ENCODE assay signal across 30 cellular contexts in the genomic region with DNA sequence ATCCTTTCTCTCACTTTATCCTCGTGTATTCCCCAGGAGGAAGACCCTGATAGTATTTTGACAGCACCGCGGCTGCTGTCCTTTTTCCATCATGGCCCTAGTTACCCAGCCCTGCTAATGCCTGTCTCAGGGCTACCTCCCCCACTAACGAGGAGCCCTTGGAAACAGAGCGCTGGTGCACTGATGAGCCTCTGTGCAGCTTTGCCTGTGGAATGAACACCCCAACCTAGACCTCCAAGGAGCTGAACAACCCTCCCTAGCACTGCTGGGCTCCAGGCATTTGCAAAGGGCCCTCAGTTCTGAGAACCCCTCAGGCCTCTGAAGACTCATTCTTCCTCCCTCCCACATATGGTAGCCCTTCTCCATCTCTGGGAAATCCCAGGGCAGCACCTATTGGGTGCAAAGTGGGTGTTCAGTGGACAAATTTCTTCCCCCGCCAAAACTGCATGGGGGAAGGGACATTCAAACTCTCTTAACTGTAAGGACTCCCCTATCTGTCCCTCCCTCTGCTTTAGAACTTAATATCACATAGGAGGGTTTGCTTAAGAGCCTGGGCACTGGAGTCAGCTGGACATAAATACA. TPM values are rescaled to one million over a fixed set of nuclear protein-coding genes. Genes with fewer than 3 reads are reported as not detected.
DNase-seq lines count a peak whose midpoint lies in the region; ATAC-seq and TF ChIP-seq lines count a peak whose summit lies in the region.
"Had no signal": no experiment of that assay in that cellular context is flagged by ENCODE, and none has a peak within 500 bp of the region (broad histone marks: within the 10 kb centered on the region; RNA-seq: fewer than 3 reads in every experiment).

No MANE protein-coding gene starts in this region.

- intact Hi-C loops in activated CD4-positive, alpha-beta memory T cell treated with anti-CD3 and anti-CD28 coated beads for 36 hours (cut with micrococcal nuclease) = no loop called here

- H3K27me3 ChIP-seq in smooth muscle cell (ENCODE audit: low read depth) (no peaks in the 10 kb centered on the region), WERI-Rb-1 (ENCODE audit: insufficient read depth, low read depth, severe bottlenecking) (peaks cover 14% of the 10 kb centered on the region)

- H3K27ac ChIP-seq in KOPT-K1 (ENCODE audit: low read depth, low read length, poor library complexity, severe bottlenecking) (peak overlapping the region; percentile 56), coronary artery (no peak overlapping the region), smooth muscle cell (ENCODE audit: low read depth) (peak overlapping the region; percentile 91), WERI-Rb-1 (no peak overlapping the region)
- H3K27ac ChIP-seq: tibial artery had no signal

- no peaks in the 10 kb centered on the region for H3K9me3 Mint-ChIP-seq in activated CD4-positive, alpha-beta memory T cell treated with anti-CD3 and anti-CD28 coated beads, Interleukin-2, amount 10 ng/mL, durations not matched to agents 7 days and 5 days
- no peaks in the 10 kb centered on the region for H3K9me3 Mint-ChIP-seq in activated CD4-positive, alpha-beta memory T cell treated with anti-CD3 and anti-CD28 coated beads for 36 hours
- H3K9me3 Mint-ChIP-seq: activated B cell treated with CpG ODN at 0.5 μM for 24 hours; CD4-positive, alpha-beta memory T cell; neural crest cell had no signal

- peak overlapping the region; percentile 48 for H3K4me2 ChIP-seq in smooth muscle cell

- H2AFZ ChIP-seq in smooth muscle cell (ENCODE audit: low read depth) = no peak overlapping the region

- no peaks in the 10 kb centered on the region for H3K36me3 ChIP-seq in KOPT-K1 (ENCODE audit: insufficient read depth, low read length)
- no peaks in the 10 kb centered on the region for H3K36me3 ChIP-seq in smooth muscle cell (ENCODE audit: low read depth)
- H3K36me3 ChIP-seq in WERI-Rb-1 = no peaks in the 10 kb centered on the region
- H3K36me3 ChIP-seq: MG63, tibial artery had no signal

- peak overlapping the region; percentile 69 for H3K27ac Mint-ChIP-seq in activated CD4-positive, alpha-beta memory T cell treated with anti-CD3 and anti-CD28 coated beads, Interleukin-2, amount 10 ng/mL, durations not matched to agents 7 days and 5 days
- no peak overlapping the region for H3K27ac Mint-ChIP-seq in activated CD4-positive, alpha-beta memory T cell treated with anti-CD3 and anti-CD28 coated beads for 36 hours
- H3K27ac Mint-ChIP-seq: activated naive CD8-positive, alpha-beta T cell had no signal

- no peaks in the 10 kb centered on the region for H3K36me3 Mint-ChIP-seq in activated CD4-positive, alpha-beta memory T cell treated with anti-CD3 and anti-CD28 coated beads, Interleukin-2, amount 10 ng/mL, durations not matched to agents 7 days and 5 days (ENCODE audit: low read depth)
- no peaks in the 10 kb centered on the region for H3K36me3 Mint-ChIP-seq in activated CD4-positive, alpha-beta memory T cell treated with anti-CD3 and anti-CD28 coated beads for 36 hours
- H3K36me3 Mint-ChIP-seq: activated naive CD8-positive, alpha-beta T cell; CD4-positive, alpha-beta memory T cell had no signal

- DNase-seq in activated CD4-positive, alpha-beta memory T cell treated with anti-CD3 and anti-CD28 coated beads, Interleukin-2, amount 10 ng/mL, durations not matched to agents 7 days and 5 days = no peak
- no peak for DNase-seq in activated CD4-positive, alpha-beta memory T cell treated with anti-CD3 and anti-CD28 coated beads for 36 hours
- DNase-seq in coronary artery (ENCODE audit: low spot score) (peak; percentile 65), smooth muscle cell (lab: John Stamatoyannopoulos, UW; ENCODE audit: unreplicated experiment) (no peak), WERI-Rb-1 (no peak), NCI-H1105 treated with DMSO at 0.1 percent for 48 hours (lab: John Stamatoyannopoulos, UW) (no peak)
- DNase-seq: activated B cell treated with CpG ODN at 0.5 μM for 24 hours; activated effector memory CD4-positive, alpha-beta T cell treated with anti-CD3 and anti-CD28 coated beads, Interleukin-2, amount 50 U/mL, for 16 hours; activated T-cell treated with anti-CD3 and anti-CD28 coated beads for 4 hours; CD4-positive, alpha-beta memory T cell; effector CD8-positive, alpha-beta T cell; mammary epithelial cell; NCI-H1417; NCI-H2081; NCI-H2227 treated with DMSO at 0.1 percent for 48 hours; NCI-H526 treated with DMSO at 0.1 percent for 48 hours; Right ventricle myocardium superior; T1000 had no signal

- TF ChIP-seq CTCF in coronary artery (IDR thresholded peaks at IDR 0.05) (no peak), smooth muscle cell (IDR thresholded peaks at IDR 0.05; ENCODE audit: borderline replicate concordance, insufficient read depth, poor library complexity, severe bottlenecking) (no peak), WERI-Rb-1 (IDR thresholded peaks at IDR 0.05; ENCODE audit: low read depth, low read length) (no peak)

- H3K27me3 Mint-ChIP-seq in activated CD4-positive, alpha-beta memory T cell treated with anti-CD3 and anti-CD28 coated beads, Interleukin-2, amount 10 ng/mL, durations not matched to agents 7 days and 5 days = peaks cover 7% of the 10 kb centered on the region
- peaks cover 29% of the 10 kb centered on the region for H3K27me3 Mint-ChIP-seq in activated CD4-positive, alpha-beta memory T cell treated with anti-CD3 and anti-CD28 coated beads for 36 hours
- H3K27me3 Mint-ChIP-seq: activated B cell treated with CpG ODN at 0.5 μM for 24 hours had no signal

- H4K20me1 ChIP-seq in smooth muscle cell (ENCODE audit: low read depth) = no peaks in the 10 kb centered on the region

- peak overlapping the region; percentile 50 for H3K9ac ChIP-seq in smooth muscle cell (ENCODE audit: low read depth)

- H3F3A ChIP-seq in smooth muscle cell (ENCODE audit: low read depth) = peaks cover 8% of the 10 kb centered on the region

- H3K4me3 Mint-ChIP-seq in activated CD4-positive, alpha-beta memory T cell treated with anti-CD3 and anti-CD28 coated beads, Interleukin-2, amount 10 ng/mL, durations not matched to agents 7 days and 5 days = no peak overlapping the region
- H3K4me3 Mint-ChIP-seq in activated CD4-positive, alpha-beta memory T cell treated with anti-CD3 and anti-CD28 coated beads for 36 hours = no peak overlapping the region
- H3K4me3 Mint-ChIP-seq: activated B cell treated with CpG ODN at 0.5 μM for 24 hours; activated naive CD8-positive, alpha-beta T cell; CD4-positive, alpha-beta memory T cell; neural crest cell had no signal

- H3K79me2 ChIP-seq in smooth muscle cell (ENCODE audit: low read depth) = no peaks in the 10 kb centered on the region

- H3K4me3 ChIP-seq in coronary artery (no peak overlapping the region), smooth muscle cell (no peak overlapping the region), WERI-Rb-1 (ENCODE audit: low read depth, low read length) (no peak overlapping the region)
- H3K4me3 ChIP-seq: MG63, skin epidermis, tibial artery had no signal

- WGBS in smooth muscle cell (ENCODE audit: low lambda C conversion rate) = 90% methylated on average over 6 of the region's 6 CpGs

- CTCF ChIA-PET in activated CD4-positive, alpha-beta memory T cell treated with anti-CD3 and anti-CD28 coated beads, Interleukin-2, amount 10 ng/mL, durations not matched to agents 7 days and 5 days (lab: Charles Lee) = interaction anchor here (0.8 to 8.1 kb wide), 3 partner anchors 11 to 24 kb away, joined by 3 to 64 read pairs (median 8); a partner anchor contains a TSS
- CTCF ChIA-PET in activated CD4-positive, alpha-beta memory T cell treated with anti-CD3 and anti-CD28 coated beads for 36 hours (lab: Charles Lee) = no interaction called here

- H3K9me3 ChIP-seq in KOPT-K1 (ENCODE audit: insufficient read depth, low read length, poor library complexity, severe bottlenecking) = no peaks in the 10 kb centered on the region
- H3K9me3 ChIP-seq in smooth muscle cell (replicated peaks; ENCODE audit: low read depth) = no peaks in the 10 kb centered on the region
- H3K9me3 ChIP-seq in WERI-Rb-1 (ENCODE audit: severe bottlenecking) = no peaks in the 10 kb centered on the region
- H3K9me3 ChIP-seq: MG63, tibial artery had no signal

- peaks cover 85% of the 10 kb centered on the region for H3K4me1 Mint-ChIP-seq in activated CD4-positive, alpha-beta memory T cell treated with anti-CD3 and anti-CD28 coated beads, Interleukin-2, amount 10 ng/mL, durations not matched to agents 7 days and 5 days
- peaks cover 19% of the 10 kb centered on the region for H3K4me1 Mint-ChIP-seq in activated CD4-positive, alpha-beta memory T cell treated with anti-CD3 and anti-CD28 coated beads for 36 hours (ENCODE audit: low read depth)
- H3K4me1 Mint-ChIP-seq: neural crest cell had no signal

- POLR2A ChIA-PET in activated CD4-positive, alpha-beta memory T cell treated with anti-CD3 and anti-CD28 coated beads, Interleukin-2, amount 10 ng/mL, durations not matched to agents 7 days and 5 days (lab: Charles Lee) = no interaction called here
- POLR2A ChIA-PET in activated CD4-positive, alpha-beta memory T cell treated with anti-CD3 and anti-CD28 coated beads for 36 hours (lab: Charles Lee) = no interaction called here

- H3K4me1 ChIP-seq in smooth muscle cell (ENCODE audit: low read depth) = peaks cover 3% of the 10 kb centered on the region

- no peak for ATAC-seq in GM19395 (IDR thresholded peaks at IDR 0.05; ENCODE audit: unreplicated experiment)

RNA-seq across cellular contexts. Expression of a gene that starts 23.4 kb away (rescaled TPM):
- 1 to 10 TPM; 4.8 to 6.8 TPM for total RNA-seq in activated CD4-positive, alpha-beta memory T cell treated with anti-CD3 and anti-CD28 coated beads, Interleukin-2, amount 10 ng/mL, durations not matched to agents 7 days and 5 days
- total RNA-seq in activated CD4-positive, alpha-beta memory T cell treated with anti-CD3 and anti-CD28 coated beads for 36 hours = under 1 TPM; 0.44 to 0.67 TPM
- not detected in 2 replicates for total RNA-seq in smooth muscle cell
- not detected in 2 replicates for polyA plus RNA-seq in smooth muscle cell
- total RNA-seq: activated B cell treated with CpG ODN at 0.5 μM for 24 hours; aorta; bronchial epithelial cell; CD4-positive, alpha-beta memory T cell; epithelial cell of proximal tubule; glomerular endothelial cell; H4; mammary epithelial cell; neural crest cell; Right ventricle myocardium superior had no signal
- polyA plus RNA-seq: aorta; CD4-positive, alpha-beta memory T cell; mammary epithelial cell had no signal

RNA-seq across cellular contexts. Expression of a gene that starts 30.2 kb away (rescaled TPM):
- total RNA-seq in activated CD4-positive, alpha-beta memory T cell treated with anti-CD3 and anti-CD28 coated beads, Interleukin-2, amount 10 ng/mL, durations not matched to agents 7 days and 5 days = not detected
- not detected for total RNA-seq in activated CD4-positive, alpha-beta memory T cell treated with anti-CD3 and anti-CD28 coated beads for 36 hours
- not detected in 2 replicates for total RNA-seq in smooth muscle cell
- polyA plus RNA-seq in smooth muscle cell = not detected in 2 replicates
- total RNA-seq: activated B cell treated with CpG ODN at 0.5 μM for 24 hours; bronchial epithelial cell; CD4-positive, alpha-beta memory T cell; epithelial cell of proximal tubule; glomerular endothelial cell; H4; mammary epithelial cell; neural crest cell had no signal
- polyA plus RNA-seq: CD4-positive, alpha-beta memory T cell; mammary epithelial cell had no signal

Comparison
In these comparisons a context has a peak if more than half of its experiments do, and no peak if none do; other contexts are left out.
1. H3K27ac ChIP-seq: peak in KOPT-K1 (single experiment) and smooth muscle cell (single experiment); none in coronary artery (0 of 2) and WERI-Rb-1 (single experiment).